ENCODE assay signal across 30 cellular contexts in genomic region chr1:39895731-39896480, GRCh38. TPM values are rescaled to one million over a fixed set of nuclear protein-coding genes. Genes with fewer than 3 reads are reported as not detected.
DNase-seq lines count a peak whose midpoint lies in the region; ATAC-seq lines count a peak whose summit lies in the region.
"Had no signal": no experiment of that assay in that cellular context is flagged by ENCODE, and none has a peak within 500 bp of the region (broad histone marks: within the 10 kb centered on the region; RNA-seq: fewer than 3 reads in every experiment).

No MANE protein-coding gene starts in this region.

- no peak overlapping the region for H2AFZ ChIP-seq in trophoblast cell (ENCODE audit: insufficient read depth, low read length, poor library complexity)

- no peak overlapping the region for H3K9ac ChIP-seq in trophoblast cell (ENCODE audit: low read length)

- H3K36me3 Mint-ChIP-seq in activated naive CD4-positive, alpha-beta T cell treated with anti-CD3 and anti-CD28 coated beads for 36 hours (ENCODE audit: low read depth), result no peaks in the 10 kb centered on the region
- H3K36me3 Mint-ChIP-seq: activated naive CD4-positive, alpha-beta T cell treated with anti-CD3 and anti-CD28 coated beads, Interleukin-2, amount 50 U/mL, for 24 hours had no signal

- no peak overlapping the region for H2BK5ac ChIP-seq in trophoblast cell (ENCODE audit: low read depth, low read length, poor library complexity)

- no peak overlapping the region for H4K12ac ChIP-seq in trophoblast cell (ENCODE audit: low read depth, low read length)

- peak overlapping the region; percentile 64 for H3K27ac ChIP-seq in SJCRH30
- no peak overlapping the region for H3K27ac ChIP-seq in trophoblast cell (ENCODE audit: low read depth, low read length)
- H3K27ac ChIP-seq: heart left ventricle, left ventricle myocardium inferior, Peyer's patch, right lobe of liver, SJSA1, transverse colon had no signal

- H3K9me3 ChIP-seq in SJCRH30 (replicated peaks), result no peaks in the 10 kb centered on the region
- H3K9me3 ChIP-seq in trophoblast cell (ENCODE audit: insufficient read depth, low read depth, low read length), result no peaks in the 10 kb centered on the region
- H3K9me3 ChIP-seq: Caco-2, heart left ventricle, left ventricle myocardium inferior, Peyer's patch, right lobe of liver, SJSA1, transverse colon had no signal

- no peak overlapping the region for H3K4me2 ChIP-seq in trophoblast cell (ENCODE audit: low read length)

- ATAC-seq in HG03571 (IDR thresholded peaks at IDR 0.05; ENCODE audit: unreplicated experiment), result no peak
- ATAC-seq in GM18502 (IDR thresholded peaks at IDR 0.05; ENCODE audit: poor library complexity, unreplicated experiment), result no peak
- ATAC-seq: activated CD4-positive, alpha-beta T cell treated with anti-CD3 and anti-CD28 coated beads for 36 hours; activated CD8-positive, alpha-beta T cell treated with anti-CD3 and anti-CD28 coated beads, Interleukin-2, amount 10 ng/mL, durations not matched to agents 7 days and 5 days; heart left ventricle; right lobe of liver had no signal

- H3K27me3 Mint-ChIP-seq in activated naive CD4-positive, alpha-beta T cell treated with anti-CD3 and anti-CD28 coated beads for 36 hours (ENCODE audit: low read depth), result peaks cover 30% of the 10 kb centered on the region

- no peak overlapping the region for H4K8ac ChIP-seq in trophoblast cell (ENCODE audit: low read depth, low read length)

- no peak overlapping the region for H3K27ac Mint-ChIP-seq in activated naive CD4-positive, alpha-beta T cell treated with anti-CD3 and anti-CD28 coated beads for 36 hours
- H3K27ac Mint-ChIP-seq: activated CD4-positive, alpha-beta T cell treated with anti-CD3 and anti-CD28 coated beads for 36 hours; activated CD8-positive, alpha-beta T cell treated with anti-CD3 and anti-CD28 coated beads, Interleukin-2, amount 10 ng/mL, durations not matched to agents 7 days and 5 days; activated naive CD4-positive, alpha-beta T cell treated with anti-CD3 and anti-CD28 coated beads, Interleukin-2, amount 50 U/mL, for 24 hours had no signal

- H3K4me1 ChIP-seq in SJCRH30, result peaks cover 75% of the 10 kb centered on the region
- peaks cover 16 to 21% of the 10 kb centered on the region in 2 experiments for H3K4me1 ChIP-seq in trophoblast cell (ENCODE audit: control insufficient read depth in 1 of 2, insufficient read depth in 2 of 2, low read length in 2 of 2)

- no peak overlapping the region for H3K14ac ChIP-seq in trophoblast cell (ENCODE audit: low read length)

- peak; percentile 51 for DNase-seq in GM03348 (ENCODE audit: low spot score)
- peak; percentile 31 to 56 for DNase-seq in SJCRH30
- peak; percentile 23 for DNase-seq in fibroblast of peridontal ligament (ENCODE audit: extremely low read depth)
- DNase-seq in trophoblast cell, result no peak
- DNase-seq in OCI-M2 (lab: John Stamatoyannopoulos, UW; ENCODE audit: unreplicated experiment), result no peak
- DNase-seq in activated naive CD4-positive, alpha-beta T cell treated with anti-CD3 and anti-CD28 coated beads for 36 hours, result no peak
- DNase-seq: activated CD4-positive, alpha-beta T cell treated with anti-CD3 and anti-CD28 coated beads for 36 hours; activated CD8-positive, alpha-beta T cell treated with anti-CD3 and anti-CD28 coated beads, Interleukin-2, amount 10 ng/mL, durations not matched to agents 7 days and 5 days; Caco-2; DND-41; GF-D8; heart left ventricle; islet precursor cell; KG1; left ventricle myocardium inferior; NCI-H1417 treated with DMSO at 0.1 percent for 48 hours; NCI-H2081; NCI-H226; NCI-H748 treated with DMSO at 0.1 percent for 48 hours; right lobe of liver; stimulated activated CD4-positive, alpha-beta T cell treated with anti-CD3 and anti-CD28 coated beads, Interleukin-4, amount 100 ng/mL, for 24 hours; T-helper 9 cell; transverse colon had no signal

- no peaks in the 10 kb centered on the region for H3K79me2 ChIP-seq in trophoblast cell (ENCODE audit: control insufficient read depth, insufficient read depth, low read length, poor library complexity)

- H3K9me3 Mint-ChIP-seq in activated naive CD4-positive, alpha-beta T cell treated with anti-CD3 and anti-CD28 coated beads for 36 hours, result no peaks in the 10 kb centered on the region
- H3K9me3 Mint-ChIP-seq: activated naive CD4-positive, alpha-beta T cell treated with anti-CD3 and anti-CD28 coated beads, Interleukin-2, amount 50 U/mL, for 24 hours; CD14-positive monocyte had no signal

- H3K4me3 Mint-ChIP-seq in activated naive CD4-positive, alpha-beta T cell treated with anti-CD3 and anti-CD28 coated beads for 36 hours, result no peak overlapping the region
- H3K4me3 Mint-ChIP-seq: activated CD4-positive, alpha-beta T cell treated with anti-CD3 and anti-CD28 coated beads for 36 hours; activated CD8-positive, alpha-beta T cell treated with anti-CD3 and anti-CD28 coated beads, Interleukin-2, amount 10 ng/mL, durations not matched to agents 7 days and 5 days; activated naive CD4-positive, alpha-beta T cell treated with anti-CD3 and anti-CD28 coated beads, Interleukin-2, amount 50 U/mL, for 24 hours; CD14-positive monocyte had no signal

- H3K4me3 ChIP-seq in SJCRH30, result no peak overlapping the region
- H3K4me3 ChIP-seq in trophoblast cell (ENCODE audit: low read depth, low read length), result no peak overlapping the region
- H3K4me3 ChIP-seq: heart left ventricle, left ventricle myocardium inferior, Peyer's patch, right lobe of liver, SJSA1, transverse colon had no signal

- peaks cover 2% of the 10 kb centered on the region for H3K4me1 Mint-ChIP-seq in activated naive CD4-positive, alpha-beta T cell treated with anti-CD3 and anti-CD28 coated beads for 36 hours (ENCODE audit: low read depth)
- H3K4me1 Mint-ChIP-seq: activated CD4-positive, alpha-beta T cell treated with anti-CD3 and anti-CD28 coated beads for 36 hours; activated naive CD4-positive, alpha-beta T cell treated with anti-CD3 and anti-CD28 coated beads, Interleukin-2, amount 50 U/mL, for 24 hours had no signal

- H3K36me3 ChIP-seq in SJCRH30 (no peaks in the 10 kb centered on the region), trophoblast cell (ENCODE audit: control insufficient read depth in 1 of 2, insufficient read depth in 2 of 2, low read length in 2 of 2) (no peaks in the 10 kb centered on the region)
- H3K36me3 ChIP-seq: heart left ventricle, left ventricle myocardium inferior, Peyer's patch, SJSA1, transverse colon had no signal

- intact Hi-C loops in activated naive CD4-positive, alpha-beta T cell treated with anti-CD3 and anti-CD28 coated beads for 36 hours (cut with micrococcal nuclease), result no loop called here

- H2AK5ac ChIP-seq in trophoblast cell (ENCODE audit: low read length), result no peak overlapping the region

- no peak overlapping the region for H2BK120ac ChIP-seq in trophoblast cell (ENCODE audit: insufficient read depth, low read length, poor library complexity)

- WGBS in trophoblast cell (ENCODE audit: extremely low coverage, insufficient coverage, insufficient read length), result no CpG with 5 or more reads among the region's 5 CpGs

- peak overlapping the region; percentile 0 for H4K91ac ChIP-seq in trophoblast cell (ENCODE audit: low read depth, low read length)

- H3K23ac ChIP-seq in trophoblast cell (ENCODE audit: low read length), result no peak overlapping the region

- H3K79me1 ChIP-seq in trophoblast cell (ENCODE audit: low read length), result peaks cover 9% of the 10 kb centered on the region

- H3K18ac ChIP-seq in trophoblast cell (ENCODE audit: low read length), result no peak overlapping the region

- no peaks in the 10 kb centered on the region for H3K27me3 ChIP-seq in SJCRH30
- H3K27me3 ChIP-seq in trophoblast cell (ENCODE audit: insufficient read depth, low read length), result peaks cover 3% of the 10 kb centered on the region
- H3K27me3 ChIP-seq: right lobe of liver, SJSA1 had no signal

- H3K4ac ChIP-seq in trophoblast cell (ENCODE audit: low read depth, low read length), result no peak overlapping the region

- CTCF ChIA-PET in activated naive CD4-positive, alpha-beta T cell treated with anti-CD3 and anti-CD28 coated beads for 36 hours (lab: Charles Lee), result interaction anchor here (1.8 kb wide), 1 partner anchor 78 kb away, joined by 5 read pairs; no protein-coding TSS in a partner anchor

- peak overlapping the region; percentile 19 for H2BK12ac ChIP-seq in trophoblast cell (ENCODE audit: low read length)

RNA-seq across cellular contexts. Expression of gene MYCL, which starts 5.8 kb away (rescaled TPM):
- total RNA-seq in SJCRH30 (2014; rRNA removed; shearing (Covaris generic)), result 14.4 and 16.4 TPM in 2 replicates
- polyA plus RNA-seq in trophoblast cell (2013), result 3.2 TPM in 2 replicates
- total RNA-seq in activated naive CD4-positive, alpha-beta T cell treated with anti-CD3 and anti-CD28 coated beads for 36 hours, result under 1 TPM in 1 of 2 experiments, not detected in 1; 0.19 TPM
- total RNA-seq: activated CD8-positive, alpha-beta T cell treated with anti-CD3 and anti-CD28 coated beads, Interleukin-2, amount 10 ng/mL, durations not matched to agents 7 days and 5 days; H4 had no signal

RNA-seq across cellular contexts. Expression of gene TRIT1, which starts 12.6 kb away (rescaled TPM):
- total RNA-seq in SJCRH30 (2014; rRNA removed; shearing (Covaris generic)), result 31.3 and 35.7 TPM in 2 replicates
- 15.3 and 15.4 TPM in 2 replicates for polyA plus RNA-seq in trophoblast cell (2013)
- total RNA-seq in activated naive CD4-positive, alpha-beta T cell treated with anti-CD3 and anti-CD28 coated beads for 36 hours, result 10 to 100 TPM; 18.6 TPM

RNA-seq across cellular contexts. Expression of gene MFSD2A, which starts 59.0 kb away (rescaled TPM):
- total RNA-seq in SJCRH30 (2014; rRNA removed; shearing (Covaris generic)), result 52.9 and 56.6 TPM in 2 replicates
- polyA plus RNA-seq in trophoblast cell (2013), result 1.2 TPM in 2 replicates
- total RNA-seq in activated naive CD4-positive, alpha-beta T cell treated with anti-CD3 and anti-CD28 coated beads for 36 hours, result 1 to 10 TPM; 4.0 to 4.5 TPM

Comparison
In these comparisons a context has a peak if more than half of its experiments do, and no peak if none do; other contexts are left out.
1. DNase-seq: peak in GM03348 (single experiment), SJCRH30 (2 of 2) and fibroblast of peridontal ligament (single experiment); none in trophoblast cell (0 of 2), OCI-M2 (single experiment) and activated naive CD4-positive, alpha-beta T cell treated with anti-CD3 and anti-CD28 coated beads for 36 hours (single experiment).
2. RNA of gene MYCL, which starts 5.8 kb away (total RNA-seq): 14.4 to 16.4 TPM in SJCRH30; 0.19 TPM in activated naive CD4-positive, alpha-beta T cell treated with anti-CD3 and anti-CD28 coated beads for 36 hours; every median in the first group is over 10 times any median in the second.